In the genomic region with DNA sequence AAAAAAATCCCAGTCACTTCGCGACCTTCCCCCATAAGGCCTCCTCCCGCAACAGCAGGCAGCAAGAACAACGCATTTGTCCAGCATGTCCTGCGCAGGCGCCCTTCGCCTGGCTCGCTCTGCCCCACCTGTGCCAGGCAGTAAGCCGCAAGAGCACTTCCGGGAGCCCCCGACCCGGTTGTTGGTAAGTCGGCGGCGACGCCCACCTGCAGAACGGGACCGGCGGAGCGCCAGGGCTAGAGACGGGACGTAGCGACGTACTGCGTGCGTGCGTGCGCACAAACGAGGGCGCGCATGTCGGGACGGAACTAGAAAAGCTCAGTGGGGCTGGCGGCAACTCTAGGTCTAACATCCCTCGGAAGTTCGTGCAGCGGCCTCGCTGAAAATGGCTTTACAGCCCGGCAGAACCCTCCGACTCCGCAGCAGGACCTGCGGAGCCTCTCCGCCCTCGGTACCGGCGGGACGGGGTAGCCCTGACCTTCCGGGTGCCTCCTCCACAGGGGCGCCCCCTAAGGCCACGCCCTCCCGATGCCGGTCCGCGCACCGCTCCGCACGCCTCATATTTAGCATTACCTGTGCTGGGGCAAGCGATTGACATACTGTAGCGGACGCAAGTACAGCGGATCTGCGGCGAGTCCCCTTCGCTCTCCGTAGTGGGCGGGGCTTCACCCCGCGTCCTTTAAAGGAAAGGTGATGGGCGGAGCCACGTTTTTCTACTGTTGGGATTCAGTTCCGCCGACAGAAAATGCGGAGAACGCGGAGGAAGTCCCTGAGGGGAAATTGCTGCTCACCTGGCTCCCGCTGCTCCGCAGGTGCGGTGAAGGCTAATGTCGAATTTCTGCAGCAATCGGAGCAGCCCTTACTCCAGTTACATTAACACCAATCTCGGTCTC, we compare ENCODE assay signal across 1 cellular context.
TF ChIP-seq lines count a peak whose summit lies in the region.

Gene MTIF3 (minus strand): TSS at position 629 of the 893 bp plus-strand sequence. CDS start 10,116 bp downstream, outside the sequence.

TF ChIP-seq in HepG2, 621 proteins besides CTCF, POLR2A, EP300 and RAD21 (continued from another document and continues in another):
- TF ChIP-seq PATZ1 (CRISPR knock-in tag; IDR thresholded peaks at IDR 0.05) (peak; percentile 87), FOXO1 (CRISPR knock-in tag; IDR thresholded peaks at IDR 0.05) (peak; percentile 43; the same call in 1 of the 2 replicates), ZNF34 (CRISPR knock-in tag; IDR thresholded peaks at IDR 0.05; ENCODE audit: borderline replicate concordance) (0 out of 2 replicates have a peak, but pooled peaks have one; percentile 46), SOX5 (CRISPR knock-in tag; IDR thresholded peaks at IDR 0.05; ENCODE audit: borderline replicate concordance) (peak; percentile 12; the same call in 1 of the 2 replicates), ZNF430 (CRISPR knock-in tag; IDR thresholded peaks at IDR 0.05) (peak; percentile 92), ELF4 (CRISPR knock-in tag; IDR thresholded peaks at IDR 0.05; ENCODE audit: borderline replicate concordance) (peak; percentile 86; the same call in 1 of the 2 replicates), SUZ12 (IDR thresholded peaks at IDR 0.05; ENCODE audit: low read depth, low read length) (no peak), DMAP1 (CRISPR knock-in tag; IDR thresholded peaks at IDR 0.05) (peak; percentile 90; the same call in 1 of the 2 replicates), MIXL1 (CRISPR knock-in tag; IDR thresholded peaks at IDR 0.05) (no peak; the same call in 1 of the 2 replicates), GLI4 (CRISPR knock-in tag; IDR thresholded peaks at IDR 0.05; ENCODE audit: borderline replicate concordance) (peak; percentile 83; the same call in 1 of the 2 replicates), TBX2 (CRISPR knock-in tag; IDR thresholded peaks at IDR 0.05; ENCODE audit: borderline replicate concordance) (peak; percentile 72; the same call in 1 of the 2 replicates), ZNF766 (CRISPR knock-in tag; IDR thresholded peaks at IDR 0.05; ENCODE audit: borderline replicate concordance) (no peak), TBP (CRISPR knock-in tag; IDR thresholded peaks at IDR 0.05) (no peak), ZFY (CRISPR knock-in tag; IDR thresholded peaks at IDR 0.05) (peak; percentile 80), ZBTB7B (CRISPR knock-in tag; IDR thresholded peaks at IDR 0.05) (peak; percentile 88), ARID2 (CRISPR knock-in tag; IDR thresholded peaks at IDR 0.05; ENCODE audit: borderline replicate concordance) (0 out of 2 replicates have a peak, but pooled peaks have one; percentile 30), KDM2A (CRISPR knock-in tag; IDR thresholded peaks at IDR 0.05; ENCODE audit: borderline replicate concordance, low read depth) (peak; percentile 88), ZNF615 (CRISPR knock-in tag; IDR thresholded peaks at IDR 0.05; ENCODE audit: borderline replicate concordance) (peak; percentile 34; the same call in 1 of the 2 replicates), CENPT (CRISPR knock-in tag; IDR thresholded peaks at IDR 0.05; ENCODE audit: low read depth) (no peak), ZNF503 (CRISPR knock-in tag; IDR thresholded peaks at IDR 0.05) (peak; percentile 38; the same call in 1 of the 2 replicates), ZNF556 (CRISPR knock-in tag; IDR thresholded peaks at IDR 0.05; ENCODE audit: borderline replicate concordance) (peak; percentile 63; the same call in 1 of the 2 replicates), HNF4G (IDR thresholded peaks at IDR 0.05; ENCODE audit: borderline replicate concordance, low read depth, low read length) (no peak), HNF4G (CRISPR knock-in tag; IDR thresholded peaks at IDR 0.05; ENCODE audit: borderline replicate concordance, low read depth) (0 out of 2 replicates have a peak, but pooled peaks have one; percentile 14), GFI1 (CRISPR knock-in tag; IDR thresholded peaks at IDR 0.05; ENCODE audit: borderline replicate concordance) (peak; percentile 51; the same call in 1 of the 2 replicates), ZNF414 (CRISPR knock-in tag; IDR thresholded peaks at IDR 0.05) (peak; percentile 57; the same call in 1 of the 2 replicates), ZNF619 (CRISPR knock-in tag; IDR thresholded peaks at IDR 0.05) (peak; percentile 40; the same call in 1 of the 2 replicates), POLR2AphosphoS2 (IDR thresholded peaks at IDR 0.05; ENCODE audit: low read depth, low read length) (no peak), XRCC5 (optimal IDR thresholded peaks at IDR 0.05; ENCODE audit: low read length) (peak; percentile 88), ZNF878 (CRISPR knock-in tag; IDR thresholded peaks at IDR 0.05) (0 out of 2 replicates have a peak, but pooled peaks have one; percentile 65), DNMT1 (CRISPR knock-in tag; IDR thresholded peaks at IDR 0.05) (no peak), NFKBIZ (CRISPR knock-in tag; IDR thresholded peaks at IDR 0.05) (0 out of 2 replicates have a peak, but pooled peaks have one; percentile 32), ZNF138 (CRISPR knock-in tag; IDR thresholded peaks at IDR 0.05; ENCODE audit: low read depth) (0 out of 2 replicates have a peak, but pooled peaks have one; percentile 20), ARNTL (CRISPR knock-in tag; IDR thresholded peaks at IDR 0.05) (peak; percentile 88), NFKB2 (CRISPR knock-in tag; IDR thresholded peaks at IDR 0.05; ENCODE audit: borderline replicate concordance) (peak; percentile 90), SMAD3 (CRISPR knock-in tag; IDR thresholded peaks at IDR 0.05) (0 out of 2 replicates have a peak, but pooled peaks have one; percentile 5), ZNF317 (CRISPR knock-in tag; IDR thresholded peaks at IDR 0.05) (peak; percentile 80), TFDP2 (CRISPR knock-in tag; IDR thresholded peaks at IDR 0.05) (peak; percentile 52; the same call in 1 of the 2 replicates), ARID5B (CRISPR knock-in tag; IDR thresholded peaks at IDR 0.05) (peak; percentile 45; the same call in 1 of the 2 replicates), ASH2L (IDR thresholded peaks at IDR 0.05; ENCODE audit: insufficient read length, low read depth, low read length) (peak; percentile 98), ARHGAP35 (CRISPR knock-in tag; IDR thresholded peaks at IDR 0.05; ENCODE audit: borderline replicate concordance) (peak; percentile 86; the same call in 1 of the 2 replicates), ZNF567 (CRISPR knock-in tag; IDR thresholded peaks at IDR 0.05; ENCODE audit: borderline replicate concordance) (0 out of 2 replicates have a peak, but pooled peaks have one; percentile 49), TAF15 (IDR thresholded peaks at IDR 0.05; ENCODE audit: low read depth, low read length, poor library complexity, severe bottlenecking) (peak; percentile 7), ZNF549 (CRISPR knock-in tag; IDR thresholded peaks at IDR 0.05) (no peak), MTA1 (CRISPR knock-in tag; IDR thresholded peaks at IDR 0.05; ENCODE audit: borderline replicate concordance) (peak; percentile 90; the same call in 1 of the 2 replicates), ZNF660 (CRISPR knock-in tag; IDR thresholded peaks at IDR 0.05; ENCODE audit: borderline replicate concordance, low read depth) (no peak), ZNF598 (CRISPR knock-in tag; IDR thresholded peaks at IDR 0.05; ENCODE audit: borderline replicate concordance) (peak; percentile 97), ZNF816 (CRISPR knock-in tag; IDR thresholded peaks at IDR 0.05; ENCODE audit: borderline replicate concordance) (0 out of 2 replicates have a peak, but pooled peaks have one; percentile 78), FIP1L1 (IDR thresholded peaks at IDR 0.05; ENCODE audit: borderline replicate concordance, insufficient read depth, low read depth, low read length) (no peak)
- TF ChIP-seq, protein P1, sequence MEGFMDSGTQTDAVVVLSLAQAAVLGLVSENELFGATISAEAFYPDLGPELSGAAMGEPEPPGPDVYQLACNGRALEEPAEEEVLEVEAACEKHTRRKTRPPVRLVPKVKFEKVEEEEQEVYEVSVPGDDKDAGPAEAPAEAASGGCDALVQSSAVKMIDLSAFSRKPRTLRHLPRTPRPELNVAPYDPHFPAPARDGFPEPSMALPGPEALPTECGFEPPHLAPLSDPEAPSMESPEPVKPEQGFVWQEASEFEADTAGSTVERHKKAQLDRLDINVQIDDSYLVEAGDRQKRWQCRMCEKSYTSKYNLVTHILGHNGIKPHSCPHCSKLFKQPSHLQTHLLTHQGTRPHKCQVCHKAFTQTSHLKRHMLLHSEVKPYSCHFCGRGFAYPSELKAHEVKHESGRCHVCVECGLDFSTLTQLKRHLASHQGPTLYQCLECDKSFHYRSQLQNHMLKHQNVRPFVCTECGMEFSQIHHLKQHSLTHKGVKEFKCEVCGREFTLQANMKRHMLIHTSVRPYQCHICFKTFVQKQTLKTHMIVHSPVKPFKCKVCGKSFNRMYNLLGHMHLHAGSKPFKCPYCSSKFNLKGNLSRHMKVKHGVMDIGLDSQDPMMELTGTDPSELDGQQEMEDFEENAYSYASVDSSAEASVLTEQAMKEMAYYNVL (CRISPR knock-in tag; IDR thresholded peaks at IDR 0.05; ENCODE audit: borderline replicate concordance): no peak
- TF ChIP-seq, protein P2, sequence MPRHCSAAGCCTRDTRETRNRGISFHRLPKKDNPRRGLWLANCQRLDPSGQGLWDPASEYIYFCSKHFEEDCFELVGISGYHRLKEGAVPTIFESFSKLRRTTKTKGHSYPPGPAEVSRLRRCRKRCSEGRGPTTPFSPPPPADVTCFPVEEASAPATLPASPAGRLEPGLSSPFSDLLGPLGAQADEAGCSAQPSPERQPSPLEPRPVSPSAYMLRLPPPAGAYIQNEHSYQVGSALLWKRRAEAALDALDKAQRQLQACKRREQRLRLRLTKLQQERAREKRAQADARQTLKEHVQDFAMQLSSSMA (CRISPR knock-in tag; IDR thresholded peaks at IDR 0.05): no peak
- TF ChIP-seq, protein P3, sequence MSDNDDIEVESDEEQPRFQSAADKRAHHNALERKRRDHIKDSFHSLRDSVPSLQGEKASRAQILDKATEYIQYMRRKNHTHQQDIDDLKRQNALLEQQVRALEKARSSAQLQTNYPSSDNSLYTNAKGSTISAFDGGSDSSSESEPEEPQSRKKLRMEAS (IDR thresholded peaks at IDR 0.05): peak; percentile 71
